In genomic region chr11:15307600-15307999, GRCh38 we compare ENCODE assay signal across 1 cellular context.
TF ChIP-seq lines count a peak whose summit lies in the region.

No MANE protein-coding gene starts in this region.

TF ChIP-seq in IMR-90, 13 proteins besides CTCF, POLR2A, EP300 and RAD21 (continued from another document):
- TF ChIP-seq RFX5 (IDR thresholded peaks at IDR 0.05; ENCODE audit: low read depth, low read length) (no peak), MAZ (IDR thresholded peaks at IDR 0.05; ENCODE audit: borderline replicate concordance, low read depth, low read length) (no peak), RCOR1 (IDR thresholded peaks at IDR 0.05; ENCODE audit: insufficient replicate concordance, low read length) (no peak), BHLHE40 (IDR thresholded peaks at IDR 0.05; ENCODE audit: low read depth, low read length) (no peak), NFE2L2 (IDR thresholded peaks at IDR 0.05; ENCODE audit: low read depth, low read length) (no peak), SMC3 (IDR thresholded peaks at IDR 0.05; ENCODE audit: low read depth, low read length) (no peak), MXI1 (IDR thresholded peaks at IDR 0.05; ENCODE audit: borderline replicate concordance, low read depth, low read length) (no peak), MAFK (IDR thresholded peaks at IDR 0.05; ENCODE audit: low read depth, low read length) (no peak)
